Comparison of ENCODE assay signal across 11 cellular contexts in the genomic region with DNA sequence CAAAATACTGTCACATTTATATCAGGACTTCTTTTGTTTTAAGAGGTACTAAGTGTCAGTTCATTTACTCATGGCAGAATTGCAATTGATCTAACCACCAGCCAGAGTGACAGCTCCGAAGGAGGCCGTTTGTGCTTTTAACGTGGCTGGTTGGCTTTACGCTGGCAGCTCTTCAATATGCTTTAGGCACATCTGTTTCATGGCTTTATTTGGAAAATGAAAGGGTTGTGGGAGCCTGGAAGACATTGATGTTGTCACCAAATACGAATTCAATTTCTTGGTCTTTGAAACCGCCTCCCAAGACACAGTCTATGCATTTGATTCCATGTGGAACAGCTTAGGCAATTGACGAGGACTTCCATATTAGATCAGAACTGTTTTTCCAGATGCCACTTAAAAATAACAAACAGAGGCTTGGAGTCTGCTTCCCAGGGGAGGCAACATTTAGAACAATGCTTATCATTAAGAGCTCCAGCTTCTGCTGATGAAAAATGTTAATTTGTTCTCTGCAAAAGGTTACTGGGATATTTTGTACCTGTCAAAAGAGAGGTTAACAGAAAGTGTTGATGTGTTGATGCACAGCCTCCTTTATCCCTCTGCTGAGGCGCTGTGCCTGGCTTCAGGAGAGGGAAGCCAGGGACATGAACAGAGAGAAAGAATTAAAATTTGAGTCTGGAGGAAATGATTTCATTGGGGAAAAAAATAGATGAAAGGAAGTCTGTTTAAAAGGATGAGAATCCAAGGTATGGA.
DNase-seq lines count a peak whose midpoint lies in the region; ATAC-seq and TF ChIP-seq lines count a peak whose summit lies in the region.
"Had no signal": no experiment of that assay in that cellular context is flagged by ENCODE, and none has a peak within 500 bp of the region (broad histone marks: within the 10 kb centered on the region; RNA-seq: fewer than 3 reads in every experiment).

No MANE protein-coding gene starts in this region.

- H3K79me2 ChIP-seq in osteoblast (ENCODE audit: insufficient read depth, low read length) = no peaks in the 10 kb centered on the region

- H3K27ac ChIP-seq in SK-N-MC (no peak overlapping the region), gastroesophageal sphincter (peak overlapping the region in 3 of 4 donors; percentile 49 to 65 (median 63)), osteoblast (ENCODE audit: low read depth, low read length) (peak overlapping the region; percentile 80)

- H3K9me3 ChIP-seq in SK-N-MC (ENCODE audit: low read depth, low read length) = no peaks in the 10 kb centered on the region
- no peaks in the 10 kb centered on the region for H3K9me3 ChIP-seq in gastroesophageal sphincter
- H3K9me3 ChIP-seq in osteoblast (ENCODE audit: low read depth, low read length) = no peaks in the 10 kb centered on the region

- H3K9me3 Mint-ChIP-seq in stimulated activated effector memory CD8-positive, alpha-beta T cell treated with anti-CD3 and anti-CD28 coated beads, Interleukin-12 subunit alpha, Interleukin-12 subunit beta, amount 100 ng/mL, for 72 hours = no peaks in the 10 kb centered on the region
- H3K9me3 Mint-ChIP-seq: CD4-positive, CD25-positive, alpha-beta regulatory T cell had no signal

- no peak overlapping the region for H3K4me3 Mint-ChIP-seq in stimulated activated effector memory CD8-positive, alpha-beta T cell treated with anti-CD3 and anti-CD28 coated beads, Interleukin-12 subunit alpha, Interleukin-12 subunit beta, amount 100 ng/mL, for 72 hours
- H3K4me3 Mint-ChIP-seq: CD4-positive, CD25-positive, alpha-beta regulatory T cell had no signal

- ATAC-seq in gastroesophageal sphincter (no peak), GM18858 (IDR thresholded peaks at IDR 0.05; ENCODE audit: unreplicated experiment) (no peak)
- no peak for ATAC-seq in stimulated activated effector memory CD8-positive, alpha-beta T cell treated with anti-CD3 and anti-CD28 coated beads, Interleukin-12 subunit alpha, Interleukin-12 subunit beta, amount 100 ng/mL, for 72 hours
- ATAC-seq: K562 had no signal

- no peaks in the 10 kb centered on the region for H3K36me3 Mint-ChIP-seq in stimulated activated effector memory CD8-positive, alpha-beta T cell treated with anti-CD3 and anti-CD28 coated beads, Interleukin-12 subunit alpha, Interleukin-12 subunit beta, amount 100 ng/mL, for 72 hours
- H3K36me3 Mint-ChIP-seq: CD4-positive, CD25-positive, alpha-beta regulatory T cell had no signal

- no peaks in the 10 kb centered on the region for H3K4me1 Mint-ChIP-seq in stimulated activated effector memory CD8-positive, alpha-beta T cell treated with anti-CD3 and anti-CD28 coated beads, Interleukin-12 subunit alpha, Interleukin-12 subunit beta, amount 100 ng/mL, for 72 hours
- H3K4me1 Mint-ChIP-seq: CD4-positive, CD25-positive, alpha-beta regulatory T cell had no signal

- no peak for TF ChIP-seq POLR2A in gastroesophageal sphincter (IDR thresholded peaks at IDR 0.05)

- peak overlapping the region; percentile 17 for H3K4me2 ChIP-seq in osteoblast (ENCODE audit: insufficient read depth, low read length)

- peak; percentile 68 for DNase-seq in EL
- DNase-seq in SK-N-MC (ENCODE audit: low read depth, low spot score) = no peak
- DNase-seq in osteoblast (ENCODE audit: insufficient read length, low spot score, missing footprints) = peak; percentile 77
- DNase-seq in SHP77 treated with DMSO at 0.1 percent for 48 hours (lab: John Stamatoyannopoulos, UW) = no peak
- DNase-seq in stimulated activated effector memory CD8-positive, alpha-beta T cell treated with anti-CD3 and anti-CD28 coated beads, Interleukin-12 subunit alpha, Interleukin-12 subunit beta, amount 100 ng/mL, for 72 hours (ENCODE audit: low spot score in 2 of 2) = no peak
- no peak for DNase-seq in NCI-H1092 treated with DMSO at 0.1 percent for 48 hours (lab: John Stamatoyannopoulos, UW)
- DNase-seq: CD4-positive, CD25-positive, alpha-beta regulatory T cell; NCI-H2029 treated with DMSO at 0.1 percent for 48 hours had no signal

- WGBS in gastroesophageal sphincter (ENCODE audit: low coverage in 1 of 2), 2 donors = 33 to 51% methylated on average over 1 to 7 of the region's 8 CpGs

- H3K4me1 ChIP-seq in gastroesophageal sphincter = peaks cover 0 to 28% (median 7%) of the 10 kb centered on the region in 3 donors
- H3K4me1 ChIP-seq in osteoblast (ENCODE audit: insufficient read depth, low read length) = peaks cover 56% of the 10 kb centered on the region

- H3K36me3 ChIP-seq in SK-N-MC (ENCODE audit: insufficient read depth, low read length) (no peaks in the 10 kb centered on the region), gastroesophageal sphincter (no peaks in the 10 kb centered on the region), osteoblast (ENCODE audit: insufficient read depth, low read length) (no peaks in the 10 kb centered on the region)

- TF ChIP-seq EP300 in gastroesophageal sphincter (IDR thresholded peaks at IDR 0.05) = no peak

- TF ChIP-seq CTCF in gastroesophageal sphincter (IDR thresholded peaks at IDR 0.05) (no peak), osteoblast (IDR thresholded peaks at IDR 0.05; ENCODE audit: extremely low read depth, low read depth, low read length) (no peak)

- H3K9ac ChIP-seq in SK-N-MC (ENCODE audit: insufficient read length) = no peak overlapping the region

- H2AFZ ChIP-seq in osteoblast (ENCODE audit: low read length) = peak overlapping the region; percentile 52

- no peaks in the 10 kb centered on the region for H4K20me1 ChIP-seq in osteoblast (ENCODE audit: insufficient read depth, low read length)

- H3K27ac Mint-ChIP-seq in stimulated activated effector memory CD8-positive, alpha-beta T cell treated with anti-CD3 and anti-CD28 coated beads, Interleukin-12 subunit alpha, Interleukin-12 subunit beta, amount 100 ng/mL, for 72 hours = no peak overlapping the region
- H3K27ac Mint-ChIP-seq: CD4-positive, CD25-positive, alpha-beta regulatory T cell had no signal

- peak overlapping the region; percentile 2; the same call in 1 of the 2 replicates for H3K4me3 ChIP-seq in SK-N-MC
- H3K4me3 ChIP-seq in gastroesophageal sphincter = no peak overlapping the region
- H3K4me3 ChIP-seq in osteoblast (ENCODE audit: insufficient read depth, low read length) = no peak overlapping the region
- H3K4me3 ChIP-seq: K562 had no signal

- H3K27me3 ChIP-seq in gastroesophageal sphincter (no peaks in the 10 kb centered on the region), osteoblast (ENCODE audit: insufficient read depth, low read length) (no peaks in the 10 kb centered on the region)

Comparison
In these comparisons a context has a peak if more than half of its experiments do, and no peak if none do; other contexts are left out.
1. DNase-seq: peak in EL (single experiment) and osteoblast (single experiment); none in SK-N-MC (single experiment), SHP77 treated with DMSO at 0.1 percent for 48 hours (single experiment), stimulated activated effector memory CD8-positive, alpha-beta T cell treated with anti-CD3 and anti-CD28 coated beads, Interleukin-12 subunit alpha, Interleukin-12 subunit beta, amount 100 ng/mL, for 72 hours (0 of 2) and NCI-H1092 treated with DMSO at 0.1 percent for 48 hours (single experiment).